20 cellular contexts compared by ENCODE assay signal in genomic region chr2:235017441-235017840, GRCh38.
"Had no signal": no experiment of that assay in that cellular context is flagged by ENCODE, and none has a peak within 500 bp of the region (broad histone marks: within the 10 kb centered on the region; RNA-seq: fewer than 3 reads in every experiment).

No MANE protein-coding gene starts in this region.

- ATAC-seq: activated CD8-positive, alpha-beta T cell treated with anti-CD3 and anti-CD28 coated beads, Interleukin-2, amount 10 ng/mL, durations not matched to agents 7 days and 5 days; activated naive CD8-positive, alpha-beta T cell treated with anti-CD3 and anti-CD28 coated beads, Interleukin-2, amount 50 U/mL, for 24 hours; activated T-cell treated with anti-CD3 and anti-CD28 coated beads, Interleukin-2, amount 50 U/mL, for 4 hours; stimulated activated naive CD8-positive, alpha-beta T cell treated with anti-CD3 and anti-CD28 coated beads, Interleukin-15, Interleukin-2, amounts not matched to agents 100 U/mL and 50 U/mL, for 24 hours had no signal

- H3K27me3 Mint-ChIP-seq: activated naive CD4-positive, alpha-beta T cell treated with anti-CD3 and anti-CD28 coated beads, Interleukin-2, amount 10 ng/mL, durations not matched to agents 7 days and 5 days; activated naive CD8-positive, alpha-beta T cell treated with anti-CD3 and anti-CD28 coated beads, Interleukin-2, amount 50 U/mL, for 24 hours had no signal

- H3K27me3 ChIP-seq: brain microvascular endothelial cell, tibial nerve had no signal

- H3K36me3 Mint-ChIP-seq: activated naive CD4-positive, alpha-beta T cell treated with anti-CD3 and anti-CD28 coated beads, Interleukin-2, amount 10 ng/mL, durations not matched to agents 7 days and 5 days; immature natural killer cell had no signal

- H3K27ac Mint-ChIP-seq: activated CD4-positive, alpha-beta T cell treated with anti-CD3 and anti-CD28 coated beads, Interleukin-2, amount 10 ng/mL, durations not matched to agents 7 days and 5 days; activated CD8-positive, alpha-beta T cell treated with anti-CD3 and anti-CD28 coated beads, Interleukin-2, amount 10 ng/mL, durations not matched to agents 7 days and 5 days; activated naive CD4-positive, alpha-beta T cell treated with anti-CD3 and anti-CD28 coated beads, Interleukin-2, amount 10 ng/mL, durations not matched to agents 7 days and 5 days; activated naive CD8-positive, alpha-beta T cell treated with anti-CD3 and anti-CD28 coated beads, Interleukin-2, amount 50 U/mL, for 24 hours; immature natural killer cell had no signal

- H3K9me3 Mint-ChIP-seq: activated CD4-positive, alpha-beta T cell treated with anti-CD3 and anti-CD28 coated beads, Interleukin-2, amount 10 ng/mL, durations not matched to agents 7 days and 5 days had no signal

- H3K27ac ChIP-seq: brain microvascular endothelial cell, coronary artery, left ventricle myocardium inferior, tibial nerve had no signal

- H3K4me1 ChIP-seq: tibial nerve had no signal

- H3K4me3 ChIP-seq: coronary artery, left ventricle myocardium inferior, tibial nerve had no signal

- H3K4me3 Mint-ChIP-seq: activated CD4-positive, alpha-beta T cell treated with anti-CD3 and anti-CD28 coated beads, Interleukin-2, amount 10 ng/mL, durations not matched to agents 7 days and 5 days; activated CD8-positive, alpha-beta T cell treated with anti-CD3 and anti-CD28 coated beads, Interleukin-2, amount 10 ng/mL, durations not matched to agents 7 days and 5 days; activated naive CD4-positive, alpha-beta T cell treated with anti-CD3 and anti-CD28 coated beads, Interleukin-2, amount 10 ng/mL, durations not matched to agents 7 days and 5 days; activated naive CD8-positive, alpha-beta T cell treated with anti-CD3 and anti-CD28 coated beads, Interleukin-2, amount 50 U/mL, for 24 hours; activated T-cell treated with anti-CD3 and anti-CD28 coated beads, Interleukin-2, amount 50 U/mL, for 4 hours; immature natural killer cell had no signal

- DNase-seq: activated CD4-positive, alpha-beta T cell treated with anti-CD3 and anti-CD28 coated beads, Interleukin-2, amount 10 ng/mL, durations not matched to agents 7 days and 5 days; activated CD8-positive, alpha-beta T cell treated with anti-CD3 and anti-CD28 coated beads, Interleukin-2, amount 10 ng/mL, durations not matched to agents 7 days and 5 days; activated effector memory CD4-positive, alpha-beta T cell treated with Interleukin-2 at 50 U/mL for 16 hours; activated naive CD4-positive, alpha-beta T cell treated with anti-CD3 and anti-CD28 coated beads, Interleukin-2, amount 10 ng/mL, durations not matched to agents 7 days and 5 days; activated naive CD8-positive, alpha-beta T cell treated with anti-CD3 and anti-CD28 coated beads, Interleukin-2, amount 50 U/mL, for 24 hours; activated T-cell treated with anti-CD3 and anti-CD28 coated beads, Interleukin-2, amount 50 U/mL, for 4 hours; anterior cingulate cortex; brain microvascular endothelial cell; immature natural killer cell; kidney glomerular epithelial cell; left ventricle myocardium inferior; occipital lobe; stimulated activated CD4-positive, alpha-beta T cell treated with anti-CD3 and anti-CD28 coated beads, Interleukin-2, amount 100 ng/mL, for 24 hours; stimulated activated naive CD8-positive, alpha-beta T cell treated with anti-CD3 and anti-CD28 coated beads, Interleukin-15, Interleukin-2, amounts not matched to agents 100 U/mL and 50 U/mL, for 24 hours; T-helper 9 cell had no signal

- H3K4me1 Mint-ChIP-seq: activated CD4-positive, alpha-beta T cell treated with anti-CD3 and anti-CD28 coated beads, Interleukin-2, amount 10 ng/mL, durations not matched to agents 7 days and 5 days; activated naive CD4-positive, alpha-beta T cell treated with anti-CD3 and anti-CD28 coated beads, Interleukin-2, amount 10 ng/mL, durations not matched to agents 7 days and 5 days; activated naive CD8-positive, alpha-beta T cell treated with anti-CD3 and anti-CD28 coated beads, Interleukin-2, amount 50 U/mL, for 24 hours; immature natural killer cell had no signal

- FAIRE-seq: endometrium, frontal cortex, urothelium cell line had no signal

- H3K36me3 ChIP-seq: brain microvascular endothelial cell, left ventricle myocardium inferior had no signal
